In the genomic region with DNA sequence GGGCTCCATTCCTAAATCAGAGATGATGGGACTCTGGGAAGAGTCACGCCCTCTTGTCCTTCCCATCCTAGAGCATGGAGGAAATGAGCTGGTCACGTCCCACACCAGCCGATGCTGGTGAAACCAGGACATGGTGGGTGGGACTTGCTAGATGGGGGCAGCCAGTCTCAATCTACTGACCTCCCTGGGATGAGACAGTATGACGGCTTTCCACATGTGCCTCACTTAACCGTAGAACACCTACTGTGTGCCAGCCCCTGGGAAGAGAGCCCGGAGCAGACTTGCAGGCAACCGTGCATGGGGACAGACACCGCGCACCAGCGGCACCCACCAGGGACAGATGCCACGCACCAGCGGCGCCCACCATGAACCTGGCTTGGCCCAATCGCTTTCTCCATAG, we compare ENCODE assay signal across 13 cellular contexts. TPM values are rescaled to one million over a fixed set of nuclear protein-coding genes. Genes with fewer than 3 reads are reported as not detected.
A peak's percentile ranks its signal among the peaks of the same experiment; 100 is the strongest.
DNase-seq lines count a peak whose midpoint lies in the region; ATAC-seq and TF ChIP-seq lines count a peak whose summit lies in the region.
"Had no signal": no experiment of that assay in that cellular context is flagged by ENCODE, and none has a peak within 500 bp of the region (broad histone marks: within the 10 kb centered on the region; RNA-seq: fewer than 3 reads in every experiment).

No MANE protein-coding gene starts in this region.

- ATAC-seq in right lobe of liver (peak in 1 of 4 donors; percentile 20), GM21515 (IDR thresholded peaks at IDR 0.05; ENCODE audit: unreplicated experiment) (no peak)

- H3K27me3 Mint-ChIP-seq in chondrocyte (ENCODE audit: low read depth), result no peaks in the 10 kb centered on the region

- peak; percentile 39 for DNase-seq in H7
- peak; percentile 80 for DNase-seq in chondrocyte (ENCODE audit: low spot score)
- peak in 2 of 3 donors; percentile 18 to 47 for DNase-seq in right lobe of liver
- peak; percentile 65 for DNase-seq in spleen
- no peak for DNase-seq in AML-193 (lab: John Stamatoyannopoulos, UW)
- DNase-seq in NCI-H1436 (lab: John Stamatoyannopoulos, UW), result no peak
- no peak for DNase-seq in SKM-1 (lab: John Stamatoyannopoulos, UW; ENCODE audit: unreplicated experiment)
- DNase-seq: activated CD8-positive, alpha-beta memory T cell treated with anti-CD3 and anti-CD28 coated beads for 24 hours; stimulated activated CD4-positive, alpha-beta T cell treated with anti-CD3 and anti-CD28 coated beads, Interleukin-12 subunit alpha, Interleukin-12 subunit beta, amount 100 ng/mL, for 4 hours had no signal

- TF ChIP-seq CTCF in chondrocyte (IDR thresholded peaks at IDR 0.05) (no peak), right lobe of liver (IDR thresholded peaks at IDR 0.05) (no peak), spleen (IDR thresholded peaks at IDR 0.05 in 8 of 11, conservative IDR thresholded peaks at IDR 0.05 in 3 of 11) (no peak)

- H3K27me3 ChIP-seq in H7 (ENCODE audit: control insufficient read depth, insufficient read depth, low read length) (peaks cover 8% of the 10 kb centered on the region), right lobe of liver (no peaks in the 10 kb centered on the region), spleen (replicated peaks in 1 of 7) (peaks cover 0 to 32% (median 6%) of the 10 kb centered on the region in 7 donors)
- H3K27me3 ChIP-seq: cardiac muscle cell had no signal

- TF ChIP-seq POLR2A in right lobe of liver (IDR thresholded peaks at IDR 0.05) (no peak), spleen (IDR thresholded peaks at IDR 0.05) (no peak)

- H3K9me3 Mint-ChIP-seq in chondrocyte (ENCODE audit: low read depth), result no peaks in the 10 kb centered on the region

- intact Hi-C loops in right lobe of liver (cut with DNase I), result no loop called here
- intact Hi-C loops in spleen (cut with DNase I; ENCODE audit: low total_unique reads), result no loop called here

- peak overlapping the region; percentile 57 for H3K27ac Mint-ChIP-seq in chondrocyte (ENCODE audit: unreplicated experiment)

- peak overlapping the region; percentile 71 for H3K4me3 Mint-ChIP-seq in chondrocyte (ENCODE audit: unreplicated experiment)

- H3K36me3 ChIP-seq in H7 (replicated peaks; ENCODE audit: control insufficient read depth, insufficient read depth, low read length) (no peaks in the 10 kb centered on the region), right lobe of liver (no peaks in the 10 kb centered on the region), spleen (no peaks in the 10 kb centered on the region)
- H3K36me3 ChIP-seq: cardiac muscle cell had no signal

- 42% methylated on average over 8 of the region's 14 CpGs for WGBS in right lobe of liver (ENCODE audit: insufficient coverage, low coverage, low lambda C conversion rate, missing lambda C conversion rate)
- WGBS in spleen, 5 donors, result 71 to 86% (median 82%) methylated on average over 12 to 14 of the region's 14 CpGs

- no peaks in the 10 kb centered on the region for H3K9me3 ChIP-seq in right lobe of liver
- no peaks in the 10 kb centered on the region for H3K9me3 ChIP-seq in spleen

- H3K36me3 Mint-ChIP-seq in chondrocyte (ENCODE audit: low read depth), result peaks cover 2% of the 10 kb centered on the region

- H3K4me1 Mint-ChIP-seq in chondrocyte (ENCODE audit: low read depth), result peaks cover 73% of the 10 kb centered on the region

- no peaks in the 10 kb centered on the region for H3K4me1 ChIP-seq in right lobe of liver
- H3K4me1 ChIP-seq in spleen, result peaks cover 4 to 97% (median 63%) of the 10 kb centered on the region in 6 donors

- H3K27ac ChIP-seq in right lobe of liver (no peak overlapping the region), spleen (peak overlapping the region in 6 of 8 donors; percentile 49 to 87 (median 72))
- H3K27ac ChIP-seq: cardiac muscle cell, SK-N-MC had no signal

- H3K4me3 ChIP-seq in H7 (ENCODE audit: insufficient read depth, low read depth, low read length) (no peak overlapping the region; the same call in 1 of the 2 replicates), right lobe of liver (no peak overlapping the region), spleen (peak overlapping the region in 2 of 8 donors; percentile 19 to 65)
- H3K4me3 ChIP-seq: SK-N-MC had no signal

RNA-seq across cellular contexts. Expression of a gene that starts 3.8 kb away (rescaled TPM):
- total RNA-seq in H7 (2014; rRNA removed; shearing (Covaris generic)), result 21.1 and 23.7 TPM in 2 replicates
- total RNA-seq in chondrocyte (43.9 to 78.9 TPM (median 47.6 TPM) in 3 replicates), right lobe of liver (1 to 10 TPM; 2.2 to 6.3 (median 3.4) TPM), spleen (10 to 100 TPM; 37.2 to 91.2 (median 73.3) TPM)
- 10 to 100 TPM in 2 of 3 donors, 1 to 10 TPM in 1; 5.1 to 21.6 (median 10.7) TPM for polyA plus RNA-seq in spleen

RNA-seq across cellular contexts. Expression of a gene that starts 57.3 kb away (rescaled TPM):
- total RNA-seq in H7 (2014; rRNA removed; shearing (Covaris generic)), result not detected in 2 replicates
- total RNA-seq in chondrocyte (not detected in 3 replicates), right lobe of liver (not detected), spleen (not detected)
- not detected for polyA plus RNA-seq in spleen
- total RNA-seq: cardiac muscle cell, ureter had no signal
- polyA plus RNA-seq: cardiac muscle cell had no signal

Comparison
In these comparisons a context has a peak if more than half of its experiments do, and no peak if none do; other contexts are left out.
1. DNase-seq: peak in H7 (single experiment), chondrocyte (single experiment), right lobe of liver (2 of 3) and spleen (single experiment); none in AML-193 (0 of 2), NCI-H1436 (single experiment) and SKM-1 (single experiment).
2. H3K27ac ChIP-seq: peak in spleen (6 of 8); none in right lobe of liver (0 of 3).